Comparison of ENCODE assay signal across 1 cellular context in the genomic region with DNA sequence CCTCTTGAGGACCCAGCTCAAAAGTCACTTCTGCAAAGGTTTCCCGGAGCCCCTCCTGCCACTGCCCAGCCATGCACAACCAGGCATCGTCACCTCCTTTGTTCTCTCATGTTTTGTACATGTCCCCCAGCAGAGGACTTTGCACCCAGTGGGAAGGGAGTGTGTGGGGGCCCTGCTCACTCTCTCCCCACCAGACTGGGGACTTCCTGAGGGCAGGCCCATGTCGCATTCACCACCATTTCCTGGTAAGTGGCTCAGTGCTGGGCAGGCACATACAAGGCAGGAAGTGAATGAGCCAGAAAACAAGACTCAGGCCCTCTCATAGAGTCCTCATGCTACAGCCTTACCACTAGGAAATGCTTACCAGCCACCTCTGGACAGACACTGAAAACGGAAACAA.
TF ChIP-seq lines count a peak whose summit lies in the region.

No MANE protein-coding gene starts in this region.

TF ChIP-seq in GM12878, 131 proteins besides CTCF, POLR2A, EP300 and RAD21:
- TF ChIP-seq BHLHE40 (IDR thresholded peaks at IDR 0.05; ENCODE audit: borderline replicate concordance in 1 of 2, low read depth in 2 of 2, low read length in 1 of 2) = no peak
- TF ChIP-seq, protein P1, sequence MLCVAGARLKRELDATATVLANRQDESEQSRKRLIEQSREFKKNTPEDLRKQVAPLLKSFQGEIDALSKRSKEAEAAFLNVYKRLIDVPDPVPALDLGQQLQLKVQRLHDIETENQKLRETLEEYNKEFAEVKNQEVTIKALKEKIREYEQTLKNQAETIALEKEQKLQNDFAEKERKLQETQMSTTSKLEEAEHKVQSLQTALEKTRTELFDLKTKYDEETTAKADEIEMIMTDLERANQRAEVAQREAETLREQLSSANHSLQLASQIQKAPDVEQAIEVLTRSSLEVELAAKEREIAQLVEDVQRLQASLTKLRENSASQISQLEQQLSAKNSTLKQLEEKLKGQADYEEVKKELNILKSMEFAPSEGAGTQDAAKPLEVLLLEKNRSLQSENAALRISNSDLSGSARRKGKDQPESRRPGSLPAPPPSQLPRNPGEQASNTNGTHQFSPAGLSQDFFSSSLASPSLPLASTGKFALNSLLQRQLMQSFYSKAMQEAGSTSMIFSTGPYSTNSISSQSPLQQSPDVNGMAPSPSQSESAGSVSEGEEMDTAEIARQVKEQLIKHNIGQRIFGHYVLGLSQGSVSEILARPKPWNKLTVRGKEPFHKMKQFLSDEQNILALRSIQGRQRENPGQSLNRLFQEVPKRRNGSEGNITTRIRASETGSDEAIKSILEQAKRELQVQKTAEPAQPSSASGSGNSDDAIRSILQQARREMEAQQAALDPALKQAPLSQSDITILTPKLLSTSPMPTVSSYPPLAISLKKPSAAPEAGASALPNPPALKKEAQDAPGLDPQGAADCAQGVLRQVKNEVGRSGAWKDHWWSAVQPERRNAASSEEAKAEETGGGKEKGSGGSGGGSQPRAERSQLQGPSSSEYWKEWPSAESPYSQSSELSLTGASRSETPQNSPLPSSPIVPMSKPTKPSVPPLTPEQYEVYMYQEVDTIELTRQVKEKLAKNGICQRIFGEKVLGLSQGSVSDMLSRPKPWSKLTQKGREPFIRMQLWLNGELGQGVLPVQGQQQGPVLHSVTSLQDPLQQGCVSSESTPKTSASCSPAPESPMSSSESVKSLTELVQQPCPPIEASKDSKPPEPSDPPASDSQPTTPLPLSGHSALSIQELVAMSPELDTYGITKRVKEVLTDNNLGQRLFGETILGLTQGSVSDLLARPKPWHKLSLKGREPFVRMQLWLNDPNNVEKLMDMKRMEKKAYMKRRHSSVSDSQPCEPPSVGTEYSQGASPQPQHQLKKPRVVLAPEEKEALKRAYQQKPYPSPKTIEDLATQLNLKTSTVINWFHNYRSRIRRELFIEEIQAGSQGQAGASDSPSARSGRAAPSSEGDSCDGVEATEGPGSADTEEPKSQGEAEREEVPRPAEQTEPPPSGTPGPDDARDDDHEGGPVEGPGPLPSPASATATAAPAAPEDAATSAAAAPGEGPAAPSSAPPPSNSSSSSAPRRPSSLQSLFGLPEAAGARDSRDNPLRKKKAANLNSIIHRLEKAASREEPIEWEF (IDR thresholded peaks at IDR 0.05; ENCODE audit: insufficient replicate concordance, low read depth, low read length) = no peak
- no peak for TF ChIP-seq ATF7 (IDR thresholded peaks at IDR 0.05; ENCODE audit: low read depth)
